8 cellular contexts compared by ENCODE assay signal in genomic region chr6:1388927-1389790, GRCh38. TPM values are rescaled to one million over a fixed set of nuclear protein-coding genes. Genes with fewer than 3 reads are reported as not detected.
DNase-seq lines count a peak whose midpoint lies in the region; ATAC-seq, FAIRE-seq and TF ChIP-seq lines count a peak whose summit lies in the region.

TSS of gene FOXF2 (plus strand) at chr6:1389576. CDS start at chr6:1389948, 372 bp downstream.

- H3K4me2 ChIP-seq in endothelial cell of umbilical vein (ENCODE audit: insufficient read depth, low read length) (no peak within 1 kb of the TSS), neural progenitor cell (peak within 1 kb of the TSS; percentile 83)

- H3K79me2 ChIP-seq in endothelial cell of umbilical vein (ENCODE audit: control insufficient read depth, insufficient read depth, low read length): no peaks in the 10 kb centered on the region
- no peaks in the 10 kb centered on the region for H3K79me2 ChIP-seq in neural progenitor cell (ENCODE audit: low read depth)

- CTCF ChIA-PET in endothelial cell of umbilical vein (lab: Charles Lee): interaction anchor here (1.5 to 3.5 kb wide), 3 partner anchors 8 to 796 kb away, joined by 3 to 18 read pairs (median 12); no protein-coding TSS in a partner anchor

- H3K4me3 Mint-ChIP-seq in CD4-positive, CD25-positive, alpha-beta regulatory T cell: peak within 1 kb of the TSS in 3 of 4 donors; percentile 58 to 81 (median 77)
- peak within 1 kb of the TSS; percentile 86 for H3K4me3 Mint-ChIP-seq in neural progenitor cell

- H3K9me1 ChIP-seq in endothelial cell of umbilical vein (replicated peaks; ENCODE audit: control insufficient read depth, extremely low read depth, insufficient read depth, low read length): no peaks in the 10 kb centered on the region

- POLR2A ChIA-PET in endothelial cell of umbilical vein (lab: Charles Lee): no interaction called here

- H3K9ac ChIP-seq in endothelial cell of umbilical vein (replicated peaks; ENCODE audit: extremely low read depth, insufficient read depth, low read length): no peak within 1 kb of the TSS
- H3K9ac ChIP-seq in neural progenitor cell: no peak within 1 kb of the TSS

- no peak within 1 kb of the TSS for H3K4me3 ChIP-seq in CD4-positive, CD25-positive, alpha-beta regulatory T cell (ENCODE audit: low read depth, low read length)
- no peak within 1 kb of the TSS for H3K4me3 ChIP-seq in endothelial cell of umbilical vein (replicated peaks in 1 of 3; ENCODE audit: insufficient read depth in 1 of 3, low read depth in 1 of 3, low read length in 3 of 3)
- peak within 1 kb of the TSS; percentile 46 for H3K4me3 ChIP-seq in neural progenitor cell

- intact Hi-C loops in endothelial cell of umbilical vein (cut with micrococcal nuclease): no loop called here

- no peaks in the 10 kb centered on the region for H3K36me3 ChIP-seq in CD4-positive, CD25-positive, alpha-beta regulatory T cell (ENCODE audit: control insufficient read depth, insufficient read depth, low read length)
- no peaks in the 10 kb centered on the region for H3K36me3 ChIP-seq in endothelial cell of umbilical vein (ENCODE audit: control insufficient read depth in 2 of 2, extremely low read depth in 1 of 2, insufficient read depth in 2 of 2, low read length in 2 of 2)
- H3K36me3 ChIP-seq in neural progenitor cell: no peaks in the 10 kb centered on the region

- ATAC-seq in CD4-positive, CD25-positive, alpha-beta regulatory T cell (ENCODE audit: low read depth in 2 of 2): no peak
- ATAC-seq in HG03378 (IDR thresholded peaks at IDR 0.05; ENCODE audit: unreplicated experiment): no peak

- H3K4me1 ChIP-seq in CD4-positive, CD25-positive, alpha-beta regulatory T cell (ENCODE audit: control insufficient read depth, insufficient read depth, low read length, poor library complexity, severe bottlenecking): peaks cover 29% of the 10 kb centered on the region
- H3K4me1 ChIP-seq in endothelial cell of umbilical vein (ENCODE audit: control insufficient read depth, extremely low read depth, insufficient read depth, low read length): no peaks in the 10 kb centered on the region
- H3K4me1 ChIP-seq in neural progenitor cell: peaks cover 27% of the 10 kb centered on the region

- no peak for TF ChIP-seq CTCF in endothelial cell of umbilical vein (IDR thresholded peaks at IDR 0.05; ENCODE audit: extremely low read depth in 1 of 2, insufficient read depth in 1 of 2, low read depth in 1 of 2, low read length in 2 of 2)
- no peak for TF ChIP-seq CTCF in neural progenitor cell (IDR thresholded peaks at IDR 0.05)

- no TSS peak for BruUV-seq in endothelial cell of umbilical vein (replicated peaks; lab: Mats Ljungman, UMichigan)

- H3K4me1 Mint-ChIP-seq in CD4-positive, CD25-positive, alpha-beta regulatory T cell: peaks cover 5 to 47% (median 14%) of the 10 kb centered on the region in 4 donors
- peaks cover 28% of the 10 kb centered on the region for H3K4me1 Mint-ChIP-seq in neural progenitor cell

- H4K20me1 ChIP-seq in endothelial cell of umbilical vein (replicated peaks; ENCODE audit: control insufficient read depth, extremely low read depth, insufficient read depth, low read length): no peaks in the 10 kb centered on the region
- H4K20me1 ChIP-seq in neural progenitor cell (ENCODE audit: low read depth): peaks cover 92% of the 10 kb centered on the region

- H3K27ac Mint-ChIP-seq in CD4-positive, CD25-positive, alpha-beta regulatory T cell: peak within 1 kb of the TSS in 1 of 3 donors; percentile 88
- H3K27ac Mint-ChIP-seq in neural progenitor cell: no peak within 1 kb of the TSS

- TF ChIP-seq POLR2A in endothelial cell of umbilical vein (IDR thresholded peaks at IDR 0.05; ENCODE audit: low read depth, low read length): no peak

- dilution Hi-C loops in endothelial cell of umbilical vein (cut with MboI; ENCODE audit: extremely low pct_ligation_motif_present, low sequenced_read_pairs): no loop called here

- H3F3A ChIP-seq in neural progenitor cell (ENCODE audit: low read depth): peaks cover 20% of the 10 kb centered on the region

- FAIRE-seq in endothelial cell of umbilical vein (lab: Jason Lieb, UNC): no peak

- H3K9me3 Mint-ChIP-seq in CD4-positive, CD25-positive, alpha-beta regulatory T cell: peaks cover 0 to 6% (median 0%) of the 10 kb centered on the region in 7 donors
- H3K9me3 Mint-ChIP-seq in neural progenitor cell: peaks cover 2% of the 10 kb centered on the region

- H3K9me3 ChIP-seq in CD4-positive, CD25-positive, alpha-beta regulatory T cell (ENCODE audit: control insufficient read depth in 2 of 2, low read length in 2 of 2): no peaks in the 10 kb centered on the region
- H3K9me3 ChIP-seq in endothelial cell of umbilical vein (replicated peaks; ENCODE audit: control insufficient read depth, insufficient read depth, low read length) (no peaks in the 10 kb centered on the region), neural progenitor cell (ENCODE audit: low read depth) (no peaks in the 10 kb centered on the region)

- H3K36me3 Mint-ChIP-seq in CD4-positive, CD25-positive, alpha-beta regulatory T cell: no peaks in the 10 kb centered on the region
- no peaks in the 10 kb centered on the region for H3K36me3 Mint-ChIP-seq in neural progenitor cell

- no peak for DNase-seq in CD4-positive, CD25-positive, alpha-beta regulatory T cell
- DNase-seq in NCI-H1105 (lab: John Stamatoyannopoulos, UW): peak; percentile 34
- no peak for DNase-seq in endothelial cell of umbilical vein (ENCODE audit: low read depth, low spot score)
- peak; percentile 42 for DNase-seq in neural progenitor cell (ENCODE audit: low spot score)
- DNase-seq in NCI-H1694 treated with DMSO at 0.1 percent for 48 hours (lab: John Stamatoyannopoulos, UW): no peak
- DNase-seq in SHP77 treated with DMSO at 0.1 percent for 48 hours (lab: John Stamatoyannopoulos, UW): no peak
- no peak for DNase-seq in cortex of kidney (lab: John Stamatoyannopoulos, UW)

- peaks cover 72% of the 10 kb centered on the region for H3K27me3 Mint-ChIP-seq in CD4-positive, CD25-positive, alpha-beta regulatory T cell
- H3K27me3 Mint-ChIP-seq in neural progenitor cell (ENCODE audit: insufficient read depth, low read depth): peaks cover 77% of the 10 kb centered on the region

- H2AFZ ChIP-seq in endothelial cell of umbilical vein (ENCODE audit: low read depth, low read length) (peak within 1 kb of the TSS; percentile 34), neural progenitor cell (replicated peaks) (peak within 1 kb of the TSS; percentile 86)

- H3K27ac ChIP-seq in CD4-positive, CD25-positive, alpha-beta regulatory T cell (ENCODE audit: insufficient read depth, low read length, poor library complexity, severe bottlenecking): no peak within 1 kb of the TSS
- H3K27ac ChIP-seq in endothelial cell of umbilical vein (ENCODE audit: insufficient read depth, low read depth, low read length): no peak within 1 kb of the TSS
- H3K27ac ChIP-seq in neural progenitor cell: no peak within 1 kb of the TSS

- peaks cover 25% of the 10 kb centered on the region for H3K27me3 ChIP-seq in CD4-positive, CD25-positive, alpha-beta regulatory T cell (ENCODE audit: control insufficient read depth, insufficient read depth, low read length)
- H3K27me3 ChIP-seq in endothelial cell of umbilical vein (ENCODE audit: control insufficient read depth in 2 of 2, insufficient read depth in 2 of 2, low read length in 2 of 2) (peaks cover 81 to 91% of the 10 kb centered on the region in 2 experiments), neural progenitor cell (peaks cover 100% of the 10 kb centered on the region)

TF ChIP-seq in endothelial cell of umbilical vein, 7 proteins besides CTCF, POLR2A, EP300 and RAD21:
- TF ChIP-seq MYC (IDR thresholded peaks at IDR 0.05; ENCODE audit: low read depth, low read length): no peak
- TF ChIP-seq EZH2 (IDR thresholded peaks at IDR 0.05; ENCODE audit: borderline replicate concordance, low read depth, low read length, severe bottlenecking): peak; percentile 95
- TF ChIP-seq GATA2 (IDR thresholded peaks at IDR 0.05; ENCODE audit: insufficient read depth, insufficient read length, low read depth, low read length): no peak

RNA-seq across cellular contexts. Expression of gene FOXF2, which starts in this region (rescaled TPM):
- total RNA-seq in CD4-positive, CD25-positive, alpha-beta regulatory T cell: not detected
- polyA plus RNA-seq in CD4-positive, CD25-positive, alpha-beta regulatory T cell: not detected
- total RNA-seq in endothelial cell of umbilical vein: not detected in 2 replicates
- polyA plus RNA-seq in endothelial cell of umbilical vein: not detected in 2 replicates
- not detected in 2 replicates for polyA plus RNA-seq in endothelial cell of umbilical vein (2011; cell fraction: cytosol; rRNA removed)
- polyA plus RNA-seq in endothelial cell of umbilical vein (2011; cell fraction: nucleus; rRNA removed): not detected in 2 replicates
- polyA plus RNA-seq in endothelial cell of umbilical vein (2012): not detected in 2 replicates
- polyA minus RNA-seq in endothelial cell of umbilical vein: not detected in 2 replicates
- 25.9 TPM for polyA minus RNA-seq in endothelial cell of umbilical vein (2011; cell fraction: cytosol; rRNA and poly(A)+ RNA removed)
- 0.19 TPM in 1 of 2 replicates, not detected in the other for polyA minus RNA-seq in endothelial cell of umbilical vein (2011; cell fraction: nucleus; rRNA and poly(A)+ RNA removed)
- total RNA-seq in neural progenitor cell (ENCODE audit: low replicate concordance): not detected in 2 replicates

Comparison
In these comparisons a context has a peak if more than half of its experiments do, and no peak if none do; other contexts are left out.
1. Peak in DNase-seq, H3K4me3 ChIP-seq and H3K4me2 ChIP-seq in neural progenitor cell; RNA of the gene not detected or under 1 TPM.